In genomic region chr10:124119216-124119615, GRCh38 we compare ENCODE assay signal across 16 cellular contexts. TPM values are rescaled to one million over a fixed set of nuclear protein-coding genes. Genes with fewer than 3 reads are reported as not detected.
DNase-seq lines count a peak whose midpoint lies in the region; TF ChIP-seq lines count a peak whose summit lies in the region.
"Had no signal": no experiment of that assay in that cellular context is flagged by ENCODE, and none has a peak within 500 bp of the region (broad histone marks: within the 10 kb centered on the region; RNA-seq: fewer than 3 reads in every experiment).

No MANE protein-coding gene starts in this region.

- peak overlapping the region; percentile 55 for H2BK5ac ChIP-seq in neuronal stem cell (ENCODE audit: low read length)

- H3K27me3 ChIP-seq in DOHH2 (ENCODE audit: control insufficient read depth, low read length) (no peaks in the 10 kb centered on the region), esophagus muscularis mucosa (no peaks in the 10 kb centered on the region), neuronal stem cell (ENCODE audit: control insufficient read depth in 3 of 3, insufficient read depth in 3 of 3, low read depth in 1 of 3, low read length in 3 of 3) (peaks cover 0 to 4% (median 0%) of the 10 kb centered on the region in 3 experiments), subcutaneous abdominal adipose tissue (ENCODE audit: control insufficient read depth in 5 of 5, insufficient read depth in 4 of 5, low read length in 5 of 5) (peaks cover 0 to 3% (median 0%) of the 10 kb centered on the region in 5 donors)

- H2BK12ac ChIP-seq in neuronal stem cell (ENCODE audit: low read length), result no peak overlapping the region

- no peak overlapping the region for H2BK120ac ChIP-seq in neuronal stem cell (ENCODE audit: low read depth, low read length)

- H3K14ac ChIP-seq in neuronal stem cell (ENCODE audit: low read length), result no peak overlapping the region

- no peak overlapping the region for H3K4ac ChIP-seq in neuronal stem cell (ENCODE audit: low read length)

- peak overlapping the region; percentile 89 for H2AK5ac ChIP-seq in neuronal stem cell (ENCODE audit: low read depth, low read length)

- H4K8ac ChIP-seq in neuronal stem cell (ENCODE audit: low read depth, low read length), result no peak overlapping the region

- H3F3A ChIP-seq in DOHH2 (ENCODE audit: control insufficient read depth, insufficient read depth), result peaks cover 14% of the 10 kb centered on the region

- H3K4me1 ChIP-seq in DOHH2 (ENCODE audit: control insufficient read depth, low read length) (peaks cover 57% of the 10 kb centered on the region), esophagus muscularis mucosa (peaks cover 11 to 23% (median 18%) of the 10 kb centered on the region in 4 donors), neuronal stem cell (ENCODE audit: control insufficient read depth in 2 of 2, insufficient read depth in 1 of 2, low read depth in 1 of 2, low read length in 2 of 2) (peaks cover 0 to 5% of the 10 kb centered on the region in 2 donors), subcutaneous abdominal adipose tissue (ENCODE audit: control insufficient read depth in 5 of 5, insufficient read depth in 5 of 5, low read length in 5 of 5) (peaks cover 0 to 54% (median 18%) of the 10 kb centered on the region in 5 donors)

- peak overlapping the region; percentile 10 for H3K23ac ChIP-seq in neuronal stem cell (ENCODE audit: low read depth, low read length, poor library complexity)

- peak overlapping the region; percentile 43 for H3K4me2 ChIP-seq in DOHH2 (ENCODE audit: low read length)
- H3K4me2 ChIP-seq in neuronal stem cell (ENCODE audit: insufficient read depth, low read length, poor library complexity, severe bottlenecking), result no peak overlapping the region
- H3K4me2 ChIP-seq: KMS-11 had no signal

- no peaks in the 10 kb centered on the region for H3K79me1 ChIP-seq in neuronal stem cell (ENCODE audit: low read depth, low read length)

- no peaks in the 10 kb centered on the region for H3K79me2 ChIP-seq in DOHH2 (ENCODE audit: control insufficient read depth, low read length)

- H3K4me3 ChIP-seq in DOHH2 (ENCODE audit: low read length), result no peak overlapping the region
- no peak overlapping the region for H3K4me3 ChIP-seq in esophagus muscularis mucosa
- H3K4me3 ChIP-seq in neuronal stem cell (ENCODE audit: low read length in 2 of 2), result no peak overlapping the region
- H3K4me3 ChIP-seq in subcutaneous abdominal adipose tissue (ENCODE audit: low read depth in 1 of 5, low read length in 5 of 5), result no peak overlapping the region

- intact Hi-C loops in esophagus muscularis mucosa (cut with DNase I), result no loop called here

- H3K9me2 ChIP-seq in DOHH2 (replicated peaks; ENCODE audit: control insufficient read depth, low read length), result no peaks in the 10 kb centered on the region

- no peaks in the 10 kb centered on the region for H4K20me1 ChIP-seq in DOHH2 (ENCODE audit: control insufficient read depth, insufficient read depth, low read depth, low read length)

- no peak overlapping the region for H2AFZ ChIP-seq in neuronal stem cell (ENCODE audit: low read length)

- H3K18ac ChIP-seq in neuronal stem cell (ENCODE audit: low read length), result no peak overlapping the region

- TF ChIP-seq POLR2A in esophagus muscularis mucosa (IDR thresholded peaks at IDR 0.05; ENCODE audit: low read depth), result no peak

- H3K9ac ChIP-seq in neuronal stem cell (ENCODE audit: low read depth, low read length, poor library complexity) (no peak overlapping the region), subcutaneous abdominal adipose tissue (ENCODE audit: low read length in 5 of 5) (no peak overlapping the region)
- H3K9ac ChIP-seq: KMS-11 had no signal

- TF ChIP-seq CTCF in DOHH2 (IDR thresholded peaks at IDR 0.05; ENCODE audit: low read depth, low read length, poor library complexity, severe bottlenecking) (no peak), esophagus muscularis mucosa (IDR thresholded peaks at IDR 0.05) (no peak)

- no peak for TF ChIP-seq EP300 in esophagus muscularis mucosa (IDR thresholded peaks at IDR 0.05)

- WGBS in esophagus muscularis mucosa, result no CpG with 5 or more reads among the region's 4 CpGs
- WGBS in neuronal stem cell (ENCODE audit: extremely low coverage in 2 of 2, insufficient read length in 2 of 2, insufficient replicate concordance in 1 of 2), 2 donors, result no CpG with 5 or more reads among the region's 4 CpGs

- H3K9me3 ChIP-seq in DOHH2 (ENCODE audit: control insufficient read depth, insufficient read depth, low read length) (no peaks in the 10 kb centered on the region), esophagus muscularis mucosa (no peaks in the 10 kb centered on the region), neuronal stem cell (replicated peaks in 1 of 2; ENCODE audit: control insufficient read depth in 2 of 2, insufficient read depth in 1 of 2, low read depth in 1 of 2, low read length in 2 of 2) (no peaks in the 10 kb centered on the region), subcutaneous abdominal adipose tissue (ENCODE audit: control insufficient read depth in 5 of 5, low read length in 5 of 5) (no peaks in the 10 kb centered on the region)

- H3K36me3 ChIP-seq in DOHH2 (ENCODE audit: control insufficient read depth, low read length), result no peaks in the 10 kb centered on the region
- no peaks in the 10 kb centered on the region for H3K36me3 ChIP-seq in esophagus muscularis mucosa
- H3K36me3 ChIP-seq in neuronal stem cell (replicated peaks in 1 of 2; ENCODE audit: control insufficient read depth in 2 of 2, insufficient read depth in 2 of 2, low read length in 2 of 2), result no peaks in the 10 kb centered on the region
- H3K36me3 ChIP-seq in subcutaneous abdominal adipose tissue (ENCODE audit: control insufficient read depth in 5 of 5, insufficient read depth in 5 of 5, low read length in 5 of 5), result no peaks in the 10 kb centered on the region

- no peak overlapping the region for H3K27ac ChIP-seq in DOHH2 (ENCODE audit: low read depth, low read length)
- H3K27ac ChIP-seq in esophagus muscularis mucosa (replicated peaks in 1 of 4), result peak overlapping the region in 3 of 4 donors; percentile 1 to 62 (median 52)
- no peak overlapping the region for H3K27ac ChIP-seq in neuronal stem cell (replicated peaks; ENCODE audit: low read length)
- H3K27ac ChIP-seq in subcutaneous abdominal adipose tissue (ENCODE audit: low read depth, low read length), result peak overlapping the region; percentile 57
- H3K27ac ChIP-seq: KMS-11 had no signal

- H2BK15ac ChIP-seq in neuronal stem cell (ENCODE audit: low read length), result peak overlapping the region; percentile 45

- no peak for DNase-seq in esophagus muscularis mucosa (ENCODE audit: extremely low spot score)
- DNase-seq in neuronal stem cell (ENCODE audit: low spot score), result no peak
- no peak for DNase-seq in SIG-M5 treated with dmso at 0.1 percent for 504 hours (lab: John Stamatoyannopoulos, UW; ENCODE audit: unreplicated experiment)
- DNase-seq in activated CD4-positive, alpha-beta T cell treated with anti-CD3 and anti-CD28 coated beads for 1 hour, result no peak
- DNase-seq in activated effector memory CD4-positive, alpha-beta T cell treated with Interleukin-2 at 50 U/mL for 16 hours, result no peak
- DNase-seq in DMS153 treated with DMSO at 0.1 percent for 48 hours (lab: John Stamatoyannopoulos, UW; ENCODE audit: unreplicated experiment), result no peak
- DNase-seq: CD4-positive, CD25-positive, alpha-beta regulatory T cell; DMS53; H7; NCI-H1436 treated with DMSO at 0.1 percent for 48 hours; NCI-H2081 treated with DMSO at 0.1 percent for 48 hours; NCI-H510A; NCI-H774 had no signal

- no peak overlapping the region for H4K91ac ChIP-seq in neuronal stem cell (ENCODE audit: low read depth, low read length, poor library complexity)

RNA-seq across cellular contexts. Expression of gene CHST15, which starts 25.8 kb away (rescaled TPM):
- total RNA-seq in esophagus muscularis mucosa, result 10 to 100 TPM; 48.2 to 76.1 (median 62.5) TPM
- polyA plus RNA-seq in neuronal stem cell (2013, experiment 1 of 2), result 0.42 TPM
- 0.43 TPM for polyA plus RNA-seq in neuronal stem cell (2013, experiment 2 of 2)

Comparison
In these comparisons a context has a peak if more than half of its experiments do, and no peak if none do; other contexts are left out.
1. H3K27ac ChIP-seq: peak in esophagus muscularis mucosa (3 of 4) and subcutaneous abdominal adipose tissue (single experiment); none in DOHH2 (single experiment) and neuronal stem cell (single experiment).